Comparison of ENCODE assay signal across 8 cellular contexts in the genomic region with DNA sequence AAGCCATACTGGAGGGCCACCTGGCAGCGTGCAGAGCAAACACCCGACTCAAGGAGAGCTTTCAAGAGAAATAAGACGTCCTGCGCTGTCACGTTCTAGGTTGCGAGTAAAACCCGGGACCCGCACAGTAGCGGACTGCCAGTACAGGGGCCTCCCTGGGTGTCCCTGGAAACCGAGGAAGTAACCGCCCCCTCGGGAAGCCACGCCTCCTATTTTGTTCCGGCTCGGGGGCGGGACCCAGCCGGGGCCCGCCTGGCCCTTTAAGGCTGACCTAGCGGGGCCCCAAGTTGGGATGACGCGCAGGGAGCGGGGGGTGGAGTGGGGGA. TPM values are rescaled to one million over a fixed set of nuclear protein-coding genes. Genes with fewer than 3 reads are reported as not detected.
DNase-seq lines count a peak whose midpoint lies in the region; ATAC-seq, FAIRE-seq and TF ChIP-seq lines count a peak whose summit lies in the region.

No MANE protein-coding gene starts in this region.

- peaks cover 19% of the 10 kb centered on the region for H3K4me1 ChIP-seq in SJSA1 (replicated peaks)
- peaks cover 33% of the 10 kb centered on the region for H3K4me1 ChIP-seq in testis

- in situ Hi-C loops in G401 (cut with HindIII; ENCODE audit: low sequenced_read_pairs) = loop anchor here (25.0 kb wide), 1 partner anchor 771 kb away; a partner anchor contains a TSS

- H3K9me3 ChIP-seq in SJSA1 (replicated peaks) (no peaks in the 10 kb centered on the region), testis (no peaks in the 10 kb centered on the region)

- FAIRE-seq in H54 (lab: Jason Lieb, UNC) = no peak

- intact Hi-C loops in testis (cut with DNase I; ENCODE audit: low total_unique reads) = loop anchor here (5.0 kb wide), 1 partner anchor 771 kb away; a partner anchor contains a TSS

- ATAC-seq in omental fat pad (ENCODE audit: low FRiP score) = peak; percentile 69

- H3K27me3 ChIP-seq in SJSA1 (replicated peaks) (no peaks in the 10 kb centered on the region), testis (no peaks in the 10 kb centered on the region)

- DNase-seq in G401 (ENCODE audit: low spot score) (peak; percentile 75), H54 (ENCODE audit: insufficient read length, low spot score) (peak; percentile 82), M059J (ENCODE audit: low read depth) (peak; percentile 85), SJSA1 (ENCODE audit: low read depth in 1 of 2, low spot score in 2 of 2) (peak; percentile 82 to 84), germinal center (ENCODE audit: low spot score) (peak; percentile 95), omental fat pad (ENCODE audit: low spot score) (peak; percentile 73), testis (peak; percentile 93)
- DNase-seq in activated naive CD4-positive, alpha-beta T cell treated with Interleukin-2 at 50 U/mL for 16 hours = peak; percentile 96

- peak overlapping the region; percentile 65 for H3K4me3 ChIP-seq in SJSA1
- H3K4me3 ChIP-seq in testis = peak overlapping the region; percentile 78 to 80

- H3K36me3 ChIP-seq in SJSA1 = no peaks in the 10 kb centered on the region
- no peaks in the 10 kb centered on the region for H3K36me3 ChIP-seq in testis (ENCODE audit: low read depth, missing control alignments)

- no peak for TF ChIP-seq CTCF in omental fat pad (IDR thresholded peaks at IDR 0.05)
- TF ChIP-seq CTCF in testis (IDR thresholded peaks at IDR 0.05) = no peak

- TF ChIP-seq POLR2A in H54 (IDR thresholded peaks at IDR 0.05; ENCODE audit: low read depth, low read length) (no peak), testis (IDR thresholded peaks at IDR 0.05) (no peak)

- H3K27ac ChIP-seq in SJSA1 (no peak overlapping the region), testis (peak overlapping the region; percentile 40 to 54)

- WGBS in testis, 2 donors = 0 to 1% methylated on average over 7 to 22 of the region's 22 CpGs

RNA-seq across cellular contexts. Expression of a gene that starts 0.2 kb away (rescaled TPM):
- 99.1 and 108 TPM in 2 replicates for total RNA-seq in G401 (2014; rRNA removed; shearing (Covaris generic))
- 40.0 and 46.4 TPM in 2 replicates for total RNA-seq in M059J (2014; rRNA removed; shearing (Covaris generic))
- 7.3 and 17.4 TPM in 2 replicates for total RNA-seq in SJSA1 (2014; rRNA removed; shearing (Covaris generic))
- total RNA-seq in omental fat pad = 10 to 100 TPM; 25.4 to 54.6 (median 41.0) TPM
- 10 to 100 TPM; 19.1 to 27.1 TPM for total RNA-seq in testis
- polyA plus RNA-seq in testis (ENCODE audit: insufficient read depth, low read depth, low replicate concordance) = 21.4 TPM

RNA-seq across cellular contexts. Expression of a gene that starts 5.2 kb away (rescaled TPM):
- total RNA-seq in G401 (2014; rRNA removed; shearing (Covaris generic)) = 1.7 and 2.2 TPM in 2 replicates
- total RNA-seq in M059J (2014; rRNA removed; shearing (Covaris generic)) = 0.81 and 0.99 TPM in 2 replicates
- 0.92 TPM in 1 of 2 replicates, not detected in the other for total RNA-seq in SJSA1 (2014; rRNA removed; shearing (Covaris generic))
- total RNA-seq in omental fat pad = 10 to 100 TPM; 10.4 to 27.9 (median 17.9) TPM
- total RNA-seq in testis = 1 to 10 TPM; 1.3 to 3.7 TPM
- 5.8 TPM for polyA plus RNA-seq in testis (ENCODE audit: insufficient read depth, low read depth, low replicate concordance)

RNA-seq across cellular contexts. Expression of a gene that starts 47.4 kb away (rescaled TPM):
- 3.4 and 9.5 TPM in 2 replicates for total RNA-seq in G401 (2014; rRNA removed; shearing (Covaris generic))
- 5.5 and 7.3 TPM in 2 replicates for total RNA-seq in M059J (2014; rRNA removed; shearing (Covaris generic))
- total RNA-seq in SJSA1 (2014; rRNA removed; shearing (Covaris generic)) = 7.3 and 9.3 TPM in 2 replicates
- total RNA-seq in omental fat pad = 1 to 10 TPM; 4.8 to 8.3 (median 6.7) TPM
- total RNA-seq in testis = 10 to 100 TPM; 12.8 to 13.1 TPM
- 25.7 TPM for polyA plus RNA-seq in testis (ENCODE audit: insufficient read depth, low read depth, low replicate concordance)

RNA-seq across cellular contexts. Expression of a gene that starts 49.2 kb away (rescaled TPM):
- total RNA-seq in G401 (2014; rRNA removed; shearing (Covaris generic)) = 10.8 and 15.4 TPM in 2 replicates
- 0.05 and 2.7 TPM in 2 replicates for total RNA-seq in M059J (2014; rRNA removed; shearing (Covaris generic))
- total RNA-seq in SJSA1 (2014; rRNA removed; shearing (Covaris generic)) = 9.1 and 15.2 TPM in 2 replicates
- 10 to 100 TPM in 1 of 4 donors, 1 to 10 TPM in 3; 4.4 to 11.1 (median 9.2) TPM for total RNA-seq in omental fat pad
- total RNA-seq in testis = 10 to 100 TPM; 21.0 to 28.8 TPM
- 14.9 TPM for polyA plus RNA-seq in testis (ENCODE audit: insufficient read depth, low read depth, low replicate concordance)

RNA-seq across cellular contexts. Expression of a gene that starts 58.0 kb away (rescaled TPM):
- total RNA-seq in G401 (2014; rRNA removed; shearing (Covaris generic)) = 0.80 and 1.7 TPM in 2 replicates
- 0.52 and 1.0 TPM in 2 replicates for total RNA-seq in M059J (2014; rRNA removed; shearing (Covaris generic))
- total RNA-seq in SJSA1 (2014; rRNA removed; shearing (Covaris generic)) = 0.09 and 0.29 TPM in 2 replicates
- total RNA-seq in omental fat pad = 1 to 10 TPM in 3 of 4 donors, under 1 TPM in 1; 0.16 to 2.5 (median 1.4) TPM
- 10 to 100 TPM; 11.2 to 11.7 TPM for total RNA-seq in testis
- polyA plus RNA-seq in testis (ENCODE audit: insufficient read depth, low read depth, low replicate concordance) = 8.4 TPM
